9 cellular contexts compared by ENCODE assay signal in genomic region chr2:224523626-224524577, GRCh38.
A peak's percentile ranks its signal among the peaks of the same experiment; 100 is the strongest.
DNase-seq lines count a peak whose midpoint lies in the region; ATAC-seq and TF ChIP-seq lines count a peak whose summit lies in the region.
"Had no signal": no experiment of that assay in that cellular context is flagged by ENCODE, and none has a peak within 500 bp of the region (broad histone marks: within the 10 kb centered on the region; RNA-seq: fewer than 3 reads in every experiment).

No MANE protein-coding gene starts in this region.

- peaks cover 10 to 35% of the 10 kb centered on the region in 2 experiments for H3K4me1 ChIP-seq in neutrophil (ENCODE audit: control insufficient read depth in 1 of 2, insufficient read depth in 1 of 2, low read depth in 1 of 2, low read length in 1 of 2)
- H3K4me1 ChIP-seq in SJCRH30 = peaks cover 23% of the 10 kb centered on the region

- H3K9me3 ChIP-seq in neutrophil (no peaks in the 10 kb centered on the region), SJCRH30 (replicated peaks) (no peaks in the 10 kb centered on the region)

- H3K27ac Mint-ChIP-seq in activated naive CD4-positive, alpha-beta T cell treated with anti-CD3 and anti-CD28 coated beads, Interleukin-2, amount 50 U/mL, for 72 hours = peak overlapping the region; percentile 33 to 46

- H3K4me3 ChIP-seq in neutrophil (ENCODE audit: low read depth in 1 of 2, low read length in 1 of 2) (no peak overlapping the region), SJCRH30 (no peak overlapping the region)
- H3K4me3 ChIP-seq: GM23248 had no signal

- peak in 1 of 2 donors; percentile 8 for DNase-seq in activated naive CD4-positive, alpha-beta T cell treated with anti-CD3 and anti-CD28 coated beads, Interleukin-2, amount 50 U/mL, for 72 hours (ENCODE audit: low spot score in 2 of 2)
- DNase-seq in T1000 (lab: John Stamatoyannopoulos, UW) (no peak), SJCRH30 (no peak), NCI-H1105 (lab: John Stamatoyannopoulos, UW) (no peak)
- no peak for DNase-seq in activated CD4-positive, alpha-beta T cell treated with anti-CD3 and anti-CD28 coated beads for 48 hours
- DNase-seq: GM23248 had no signal

- H3K9me3 Mint-ChIP-seq in activated naive CD4-positive, alpha-beta T cell treated with anti-CD3 and anti-CD28 coated beads, Interleukin-2, amount 50 U/mL, for 72 hours = no peaks in the 10 kb centered on the region

- H3K36me3 Mint-ChIP-seq in activated naive CD4-positive, alpha-beta T cell treated with anti-CD3 and anti-CD28 coated beads, Interleukin-2, amount 50 U/mL, for 72 hours = peaks cover 0 to 11% of the 10 kb centered on the region in 2 donors

- no peaks in the 10 kb centered on the region for H3K36me3 ChIP-seq in neutrophil
- H3K36me3 ChIP-seq in SJCRH30 = peaks cover 32% of the 10 kb centered on the region

- H3K27me3 ChIP-seq in neutrophil (no peaks in the 10 kb centered on the region), SJCRH30 (no peaks in the 10 kb centered on the region)

- TF ChIP-seq CTCF in neutrophil (IDR thresholded peaks at IDR 0.05) = no peak

- ATAC-seq in GM18909 (IDR thresholded peaks at IDR 0.05; ENCODE audit: poor library complexity, unreplicated experiment) = peak; percentile 35
- peak; percentile 34 for ATAC-seq in HG03159 (IDR thresholded peaks at IDR 0.05; ENCODE audit: unreplicated experiment)
- peak; percentile 70 to 72 for ATAC-seq in activated naive CD4-positive, alpha-beta T cell treated with anti-CD3 and anti-CD28 coated beads, Interleukin-2, amount 50 U/mL, for 72 hours

- H3K27ac ChIP-seq in neutrophil (peak overlapping the region; percentile 76), SJCRH30 (no peak overlapping the region)
- H3K27ac ChIP-seq: GM23248 had no signal
